In the genomic region with DNA sequence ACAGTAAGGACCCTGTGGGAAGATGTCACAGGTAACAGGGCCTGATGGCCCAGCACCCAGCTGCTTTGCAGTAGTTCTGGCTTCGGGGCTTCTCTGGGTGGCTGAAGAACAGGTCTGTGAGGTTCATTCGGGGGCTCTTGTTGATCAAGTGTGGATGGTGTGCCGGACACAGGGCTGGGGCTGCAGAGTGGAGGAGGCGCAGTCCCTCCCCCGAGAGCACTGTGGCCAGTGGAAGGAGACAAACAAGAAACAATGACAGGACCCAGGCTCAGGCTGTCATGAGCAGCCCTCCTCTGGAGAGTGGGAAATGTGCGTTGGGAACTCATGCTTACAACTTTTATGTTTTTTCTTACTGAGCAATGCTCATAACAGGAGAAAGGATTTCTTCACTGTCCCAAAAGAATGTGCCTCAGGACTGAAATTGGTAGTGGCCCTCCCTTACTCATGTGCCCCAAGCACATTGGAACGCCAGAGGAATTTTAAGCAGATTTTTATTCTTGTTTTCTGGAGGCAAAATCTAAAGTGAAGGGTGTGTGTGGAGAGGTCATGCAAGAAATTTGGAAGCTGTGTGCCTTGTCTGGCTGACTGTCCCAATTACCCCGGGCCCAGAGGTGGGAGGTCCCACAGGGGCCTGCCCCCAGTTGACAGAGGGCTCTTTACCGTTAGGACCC, we compare ENCODE assay signal across 15 cellular contexts.
DNase-seq lines count a peak whose midpoint lies in the region; ATAC-seq and TF ChIP-seq lines count a peak whose summit lies in the region.
"Had no signal": no experiment of that assay in that cellular context is flagged by ENCODE, and none has a peak within 500 bp of the region (broad histone marks: within the 10 kb centered on the region; RNA-seq: fewer than 3 reads in every experiment).

No MANE protein-coding gene starts in this region.

- H3K9ac ChIP-seq in adipocyte (ENCODE audit: low read length): peak overlapping the region; percentile 87

- TF ChIP-seq CTCF in left ventricle myocardium inferior (IDR thresholded peaks at IDR 0.05; ENCODE audit: borderline replicate concordance): no peak
- no peak for TF ChIP-seq CTCF in psoas muscle (IDR thresholded peaks at IDR 0.05)

- H3K27me3 ChIP-seq in adipocyte (replicated peaks; ENCODE audit: control insufficient read depth, insufficient read depth, low read length) (no peaks in the 10 kb centered on the region), left ventricle myocardium inferior (ENCODE audit: low read depth) (no peaks in the 10 kb centered on the region), psoas muscle (ENCODE audit: insufficient read depth in 3 of 3, low read length in 2 of 3) (peaks cover 0 to 11% (median 0%) of the 10 kb centered on the region in 3 donors)
- H3K27me3 ChIP-seq in effector memory CD4-positive, alpha-beta T cell (replicated peaks; ENCODE audit: control insufficient read depth, insufficient read depth, low read length, poor library complexity, severe bottlenecking): no peaks in the 10 kb centered on the region

- ATAC-seq in psoas muscle (peak in 1 of 4 donors; percentile 7), HG03571 (IDR thresholded peaks at IDR 0.05; ENCODE audit: unreplicated experiment) (no peak)
- ATAC-seq: activated CD8-positive, alpha-beta T cell treated with anti-CD3 and anti-CD28 coated beads for 36 hours had no signal

- H3K9me3 ChIP-seq in adipocyte (ENCODE audit: control insufficient read depth, low read length): no peaks in the 10 kb centered on the region
- H3K9me3 ChIP-seq in left ventricle myocardium inferior (replicated peaks): no peaks in the 10 kb centered on the region
- no peaks in the 10 kb centered on the region for H3K9me3 ChIP-seq in psoas muscle
- no peaks in the 10 kb centered on the region for H3K9me3 ChIP-seq in effector memory CD4-positive, alpha-beta T cell (ENCODE audit: control insufficient read depth, low read length)

- H3K36me3 ChIP-seq in adipocyte (ENCODE audit: control insufficient read depth, insufficient read depth, low read length, severe bottlenecking): no peaks in the 10 kb centered on the region
- H3K36me3 ChIP-seq in left ventricle myocardium inferior: no peaks in the 10 kb centered on the region
- no peaks in the 10 kb centered on the region for H3K36me3 ChIP-seq in psoas muscle (ENCODE audit: insufficient read depth in 1 of 2, low read depth in 1 of 2)
- no peaks in the 10 kb centered on the region for H3K36me3 ChIP-seq in effector memory CD4-positive, alpha-beta T cell (ENCODE audit: control insufficient read depth, insufficient read depth, low read length)

- H3K4me1 ChIP-seq in adipocyte (ENCODE audit: control insufficient read depth, insufficient read depth, low read length): peaks cover 64% of the 10 kb centered on the region
- H3K4me1 ChIP-seq in left ventricle myocardium inferior: peaks cover 100% of the 10 kb centered on the region
- H3K4me1 ChIP-seq in psoas muscle: no peaks in the 10 kb centered on the region
- H3K4me1 ChIP-seq in effector memory CD4-positive, alpha-beta T cell (ENCODE audit: control insufficient read depth, insufficient read depth, low read length, poor library complexity, severe bottlenecking): no peaks in the 10 kb centered on the region

- 71 to 82% (median 73%) methylated on average over 9 of the region's 9 CpGs for WGBS in psoas muscle, 3 donors

- H3K27ac ChIP-seq in left ventricle myocardium inferior (replicated peaks): peak overlapping the region; percentile 83
- peak overlapping the region; percentile 4 for H3K27ac ChIP-seq in psoas muscle
- H3K27ac ChIP-seq in effector memory CD4-positive, alpha-beta T cell (ENCODE audit: insufficient read depth, low read length, poor library complexity, severe bottlenecking): no peak overlapping the region

- no peak overlapping the region for H3K4me3 ChIP-seq in adipocyte (ENCODE audit: low read length)
- peak overlapping the region; percentile 0 for H3K4me3 ChIP-seq in left ventricle myocardium inferior
- no peak overlapping the region for H3K4me3 ChIP-seq in psoas muscle
- H3K4me3 ChIP-seq in effector memory CD4-positive, alpha-beta T cell (ENCODE audit: insufficient read depth, low read depth, low read length, poor library complexity, severe bottlenecking): no peak overlapping the region

- intact Hi-C loops in left ventricle myocardium inferior (cut with micrococcal nuclease) (loop anchor here (10.0 kb wide), 1 partner anchor 232 kb away; the partner anchor contains the start of gene CACNA1C), psoas muscle (cut with DNase I) (loop anchor here (5.0 to 10.0 kb wide), 2 partner anchors 229 to 232 kb away; partner anchors contain the start of gene CACNA1C (in 1 of the 2))

- DNase-seq in AG08396 (ENCODE audit: low spot score) (peak; percentile 39), adipocyte (ENCODE audit: low read depth) (peak; percentile 92), left ventricle myocardium inferior (no peak), psoas muscle (no peak), HuH-7.5 (ENCODE audit: low spot score) (no peak), putamen (ENCODE audit: low spot score) (no peak)
- no peak for DNase-seq in effector memory CD4-positive, alpha-beta T cell
- DNase-seq: ACHN; activated CD8-positive, alpha-beta T cell treated with anti-CD3 and anti-CD28 coated beads for 36 hours; activated naive CD4-positive, alpha-beta T cell treated with anti-CD3 and anti-CD28 coated beads, Interleukin-2, amount 50 U/mL, for 16 hours; dermis blood vessel endothelial cell; DMS79; KG1; NCI-H1694 treated with DMSO at 0.1 percent for 48 hours had no signal

Comparison
In these comparisons a context has a peak if more than half of its experiments do, and no peak if none do; other contexts are left out.
1. DNase-seq: peak in AG08396 (single experiment) and adipocyte (single experiment); none in left ventricle myocardium inferior (single experiment), psoas muscle (0 of 2), effector memory CD4-positive, alpha-beta T cell (0 of 3), HuH-7.5 (single experiment) and putamen (single experiment).